In genomic region chr20:6768228-6769185, GRCh38 we compare ENCODE assay signal across 8 cellular contexts. TPM values are rescaled to one million over a fixed set of nuclear protein-coding genes. Genes with fewer than 3 reads are reported as not detected.
DNase-seq lines count a peak whose midpoint lies in the region; ATAC-seq and TF ChIP-seq lines count a peak whose summit lies in the region.

No MANE protein-coding gene starts in this region.

- H3K36me3 Mint-ChIP-seq in activated T-cell treated with anti-CD3 and anti-CD28 coated beads, Interleukin-2, amount 50 U/mL, for 4 hours (ENCODE audit: insufficient read depth): no peaks in the 10 kb centered on the region

- H3K4me1 ChIP-seq in testis: peaks cover 6% of the 10 kb centered on the region

- H3K4me3 ChIP-seq in cardiac fibroblast (replicated peaks in 1 of 2; ENCODE audit: low read depth in 2 of 2, low read length in 2 of 2) (peak overlapping the region; percentile 66 to 78), testis (peak overlapping the region; percentile 65 to 69)

- ATAC-seq in HG03097 (IDR thresholded peaks at IDR 0.05; ENCODE audit: low FRiP score, unreplicated experiment) (peak; percentile 20), HG03342 (IDR thresholded peaks at IDR 0.05; ENCODE audit: unreplicated experiment) (no peak)
- ATAC-seq in activated T-cell treated with anti-CD3 and anti-CD28 coated beads, Interleukin-2, amount 50 U/mL, for 4 hours: no peak

- H3K36me3 ChIP-seq in testis (ENCODE audit: low read depth, missing control alignments): no peaks in the 10 kb centered on the region

- TF ChIP-seq POLR2A in testis (IDR thresholded peaks at IDR 0.05): no peak

- 1 to 3% methylated on average over 28 to 70 of the region's 70 CpGs for WGBS in testis, 2 donors

- no peaks in the 10 kb centered on the region for H3K9me3 Mint-ChIP-seq in activated T-cell treated with anti-CD3 and anti-CD28 coated beads, Interleukin-2, amount 50 U/mL, for 4 hours

- peak; percentile 22 for DNase-seq in COR-L47 (lab: John Stamatoyannopoulos, UW)
- peak; percentile 44 to 56 for DNase-seq in cardiac fibroblast (ENCODE audit: low read depth in 2 of 2)
- peak; percentile 36 for DNase-seq in testis
- no peak for DNase-seq in activated naive CD4-positive, alpha-beta T cell treated with Interleukin-2 at 50 U/mL for 16 hours
- no peak for DNase-seq in activated T-cell treated with anti-CD3 and anti-CD28 coated beads, Interleukin-2, amount 50 U/mL, for 4 hours

- H3K27ac ChIP-seq in layer of hippocampus (ENCODE audit: low read depth, low read length) (peak overlapping the region; percentile 57), testis (peak overlapping the region; percentile 40 to 44)

- peaks cover 6% of the 10 kb centered on the region for H3K4me1 Mint-ChIP-seq in activated T-cell treated with anti-CD3 and anti-CD28 coated beads, Interleukin-2, amount 50 U/mL, for 4 hours (ENCODE audit: low read depth)

- H3K9me3 ChIP-seq in testis: no peaks in the 10 kb centered on the region

- peaks cover 48% of the 10 kb centered on the region for H3K27me3 Mint-ChIP-seq in activated T-cell treated with anti-CD3 and anti-CD28 coated beads, Interleukin-2, amount 50 U/mL, for 4 hours (ENCODE audit: low read depth)

- H3K4me3 Mint-ChIP-seq in activated T-cell treated with anti-CD3 and anti-CD28 coated beads, Interleukin-2, amount 50 U/mL, for 4 hours: no peak overlapping the region

- intact Hi-C loops in testis (cut with DNase I; ENCODE audit: low total_unique reads): no loop called here

- TF ChIP-seq CTCF in cardiac fibroblast (IDR thresholded peaks at IDR 0.05; ENCODE audit: low read depth, low read length): no peak
- no peak for TF ChIP-seq CTCF in testis (IDR thresholded peaks at IDR 0.05)

- H3K27me3 ChIP-seq in layer of hippocampus (ENCODE audit: control insufficient read depth, insufficient read depth, low read length) (no peaks in the 10 kb centered on the region), testis (no peaks in the 10 kb centered on the region)

RNA-seq across cellular contexts. Expression of gene BMP2, which starts 1.0 kb away (rescaled TPM):
- total RNA-seq in testis: 1 to 10 TPM; 1.7 to 3.8 TPM
- 1.8 TPM for polyA plus RNA-seq in testis (ENCODE audit: insufficient read depth, low read depth, low replicate concordance)
- total RNA-seq in activated T-cell treated with anti-CD3 and anti-CD28 coated beads, Interleukin-2, amount 50 U/mL, for 4 hours: not detected

Comparison
In these comparisons a context has a peak if more than half of its experiments do, and no peak if none do; other contexts are left out.
1. DNase-seq: peak in COR-L47 (single experiment), cardiac fibroblast (2 of 2) and testis (single experiment); none in activated naive CD4-positive, alpha-beta T cell treated with Interleukin-2 at 50 U/mL for 16 hours (single experiment) and activated T-cell treated with anti-CD3 and anti-CD28 coated beads, Interleukin-2, amount 50 U/mL, for 4 hours (single experiment).